In the genomic region with DNA sequence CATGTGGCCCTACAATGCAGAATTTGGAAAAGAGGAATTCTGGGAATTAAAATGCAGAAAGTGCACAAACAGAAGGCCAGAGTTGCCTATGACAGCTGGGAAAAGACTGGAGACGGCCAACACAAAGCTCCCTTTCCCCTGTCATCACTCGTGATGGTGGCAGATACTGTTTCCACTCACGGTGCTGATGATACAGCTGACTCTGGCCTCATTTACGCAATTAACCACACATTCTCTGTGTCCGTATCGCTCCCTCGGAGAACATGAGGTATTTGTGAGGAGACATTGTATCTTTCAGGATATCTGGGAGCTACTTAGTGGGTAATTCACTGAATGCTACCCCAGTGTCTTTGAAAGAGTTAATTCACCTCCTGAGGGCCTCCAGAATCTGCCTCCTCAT, we compare ENCODE assay signal across 21 cellular contexts.
"Had no signal": no experiment of that assay in that cellular context is flagged by ENCODE, and none has a peak within 500 bp of the region (broad histone marks: within the 10 kb centered on the region; RNA-seq: fewer than 3 reads in every experiment).

No MANE protein-coding gene starts in this region.

- H3K4me3 Mint-ChIP-seq: activated B cell treated with CpG ODN at 0.5 μM for 24 hours; activated CD4-positive, alpha-beta memory T cell treated with anti-CD3 and anti-CD28 coated beads for 36 hours; activated CD4-positive, alpha-beta T cell treated with anti-CD3 and anti-CD28 coated beads, Interleukin-2, amount 10 ng/mL, durations not matched to agents 24 days and 14 days; activated naive CD4-positive, alpha-beta T cell treated with anti-CD3 and anti-CD28 coated beads for 36 hours; activated naive CD8-positive, alpha-beta T cell; activated T-helper 17 cell treated with anti-CD3 and anti-CD28 coated beads, Interleukin-2, amount 50 U/mL, for 72 hours; T-helper 1 cell treated with Interleukin-12 subunit alpha and Interleukin-12 subunit beta and Interleukin-4 antibody, amounts not matched to agents 30 μg/mL and 1 μg/mL, for 36 hours had no signal

- H3K4me1 Mint-ChIP-seq: activated CD4-positive, alpha-beta T cell treated with anti-CD3 and anti-CD28 coated beads, Interleukin-2, amount 10 ng/mL, durations not matched to agents 24 days and 14 days; activated T-helper 17 cell treated with anti-CD3 and anti-CD28 coated beads, Interleukin-2, amount 50 U/mL, for 72 hours had no signal

- DNase-seq: activated B cell treated with CpG ODN at 0.5 μM for 24 hours; activated CD4-positive, alpha-beta memory T cell treated with anti-CD3 and anti-CD28 coated beads for 36 hours; activated CD4-positive, alpha-beta T cell treated with anti-CD3 and anti-CD28 coated beads for 1 hour; activated CD4-positive, alpha-beta T cell treated with anti-CD3 and anti-CD28 coated beads, Interleukin-2, amount 10 ng/mL, durations not matched to agents 24 days and 14 days; activated gamma-delta T cell; activated naive CD4-positive, alpha-beta T cell treated with anti-CD3 and anti-CD28 coated beads for 36 hours; activated T-cell treated with anti-CD3 and anti-CD28 coated beads for 4 hours; activated T-cell treated with anti-CD3 and anti-CD28 coated beads, Interleukin-2, amount 50 U/mL, for 48 hours; brain microvascular endothelial cell; Kasumi-1; KBM-7; NCI-H1092; NCI-H1436; NCI-H1694 treated with DMSO at 0.1 percent for 48 hours; NCI-H2029 treated with DMSO at 0.1 percent for 48 hours; NCI-H446; PC-3; SHP77 had no signal

- H3K27ac Mint-ChIP-seq: activated B cell treated with CpG ODN at 0.5 μM for 24 hours; activated CD4-positive, alpha-beta memory T cell treated with anti-CD3 and anti-CD28 coated beads for 36 hours; activated CD4-positive, alpha-beta T cell treated with anti-CD3 and anti-CD28 coated beads, Interleukin-2, amount 10 ng/mL, durations not matched to agents 24 days and 14 days; activated naive CD4-positive, alpha-beta T cell treated with anti-CD3 and anti-CD28 coated beads for 36 hours; activated naive CD8-positive, alpha-beta T cell; activated T-helper 17 cell treated with anti-CD3 and anti-CD28 coated beads, Interleukin-2, amount 50 U/mL, for 72 hours; T-helper 1 cell treated with Interleukin-12 subunit alpha and Interleukin-12 subunit beta and Interleukin-4 antibody, amounts not matched to agents 30 μg/mL and 1 μg/mL, for 36 hours had no signal

- ATAC-seq: activated T-helper 17 cell treated with anti-CD3 and anti-CD28 coated beads, Interleukin-2, amount 50 U/mL, for 72 hours; PC-3 had no signal

- H3K27me3 Mint-ChIP-seq: activated B cell treated with CpG ODN at 0.5 μM for 24 hours; activated CD4-positive, alpha-beta memory T cell treated with anti-CD3 and anti-CD28 coated beads for 36 hours; activated naive CD8-positive, alpha-beta T cell; activated T-helper 17 cell treated with anti-CD3 and anti-CD28 coated beads, Interleukin-2, amount 50 U/mL, for 72 hours had no signal

- H3K9me3 Mint-ChIP-seq: activated B cell treated with CpG ODN at 0.5 μM for 24 hours; activated CD4-positive, alpha-beta T cell treated with anti-CD3 and anti-CD28 coated beads, Interleukin-2, amount 10 ng/mL, durations not matched to agents 24 days and 14 days; activated T-helper 17 cell treated with anti-CD3 and anti-CD28 coated beads, Interleukin-2, amount 50 U/mL, for 72 hours; T-helper 1 cell treated with Interleukin-12 subunit alpha and Interleukin-12 subunit beta and Interleukin-4 antibody, amounts not matched to agents 30 μg/mL and 1 μg/mL, for 36 hours had no signal
